Comparison of ENCODE assay signal across 24 cellular contexts in genomic region chr5:153713913-153714312, GRCh38.
"Had no signal": no experiment of that assay in that cellular context is flagged by ENCODE, and none has a peak within 500 bp of the region (broad histone marks: within the 10 kb centered on the region; RNA-seq: fewer than 3 reads in every experiment).

No MANE protein-coding gene starts in this region.

- H3K4me1 Mint-ChIP-seq: activated CD4-positive, alpha-beta T cell treated with anti-CD3 and anti-CD28 coated beads, Interleukin-2, amount 10 ng/mL, durations not matched to agents 7 days and 5 days; activated T-helper 17 cell treated with anti-CD3 and anti-CD28 coated beads, Interleukin-2, amount 50 U/mL, for 72 hours; T-cell had no signal

- H3K27me3 Mint-ChIP-seq: activated CD4-positive, alpha-beta memory T cell treated with anti-CD3 and anti-CD28 coated beads for 36 hours; activated CD4-positive, alpha-beta T cell treated with anti-CD3 and anti-CD28 coated beads, Interleukin-2, amount 10 ng/mL, durations not matched to agents 7 days and 5 days; activated naive CD8-positive, alpha-beta T cell; activated T-helper 17 cell treated with anti-CD3 and anti-CD28 coated beads, Interleukin-2, amount 50 U/mL, for 72 hours had no signal

- ATAC-seq: activated T-cell treated with anti-CD3 and anti-CD28 coated beads, Interleukin-2, amount 50 U/mL, for 4 hours; activated T-helper 17 cell treated with anti-CD3 and anti-CD28 coated beads, Interleukin-2, amount 50 U/mL, for 72 hours; K562; Panc1; Right ventricle myocardium inferior; T-cell had no signal

- H3K27ac ChIP-seq: SK-N-MC, VCaP had no signal

- H3K27ac Mint-ChIP-seq: activated CD4-positive, alpha-beta memory T cell treated with anti-CD3 and anti-CD28 coated beads for 36 hours; activated CD4-positive, alpha-beta T cell treated with anti-CD3 and anti-CD28 coated beads, Interleukin-2, amount 10 ng/mL, durations not matched to agents 7 days and 5 days; activated naive CD4-positive, alpha-beta T cell treated with anti-CD3 and anti-CD28 coated beads for 36 hours; activated naive CD8-positive, alpha-beta T cell; activated T-helper 17 cell treated with anti-CD3 and anti-CD28 coated beads, Interleukin-2, amount 50 U/mL, for 72 hours; T-cell had no signal

- H3K9me3 Mint-ChIP-seq: activated CD4-positive, alpha-beta memory T cell treated with anti-CD3 and anti-CD28 coated beads for 36 hours; activated CD4-positive, alpha-beta T cell treated with anti-CD3 and anti-CD28 coated beads, Interleukin-2, amount 10 ng/mL, durations not matched to agents 7 days and 5 days; activated naive CD4-positive, alpha-beta T cell treated with anti-CD3 and anti-CD28 coated beads for 36 hours had no signal

- DNase-seq: activated CD4-positive, alpha-beta memory T cell treated with anti-CD3 and anti-CD28 coated beads for 36 hours; activated CD4-positive, alpha-beta T cell treated with anti-CD3 and anti-CD28 coated beads, Interleukin-2, amount 10 ng/mL, durations not matched to agents 7 days and 5 days; activated CD4-positive, CD25-positive, alpha-beta regulatory T cell; activated CD8-positive, alpha-beta memory T cell treated with anti-CD3 and anti-CD28 coated beads for 24 hours; activated gamma-delta T cell; activated naive CD4-positive, alpha-beta T cell treated with anti-CD3 and anti-CD28 coated beads for 36 hours; activated T-cell treated with anti-CD3 and anti-CD28 coated beads, Interleukin-2, amount 50 U/mL, for 4 hours; Kasumi-1; NCI-H2029; NCI-H446; NCI-H524; NK-92 treated with Interleukin-12 subunit alpha and Interleukin-12 subunit beta, amount 100 ng/mL, for 24 hours; OCI-M1; RPMI8226; T-cell; T-helper 2 cell; T1000 had no signal

- H3K4me3 ChIP-seq: K562, SK-N-MC had no signal

- H3K36me3 Mint-ChIP-seq: activated CD4-positive, alpha-beta memory T cell treated with anti-CD3 and anti-CD28 coated beads for 36 hours; activated naive CD8-positive, alpha-beta T cell; T-cell had no signal

- H3K4me3 Mint-ChIP-seq: activated CD4-positive, alpha-beta memory T cell treated with anti-CD3 and anti-CD28 coated beads for 36 hours; activated CD4-positive, alpha-beta T cell treated with anti-CD3 and anti-CD28 coated beads, Interleukin-2, amount 10 ng/mL, durations not matched to agents 7 days and 5 days; activated naive CD4-positive, alpha-beta T cell treated with anti-CD3 and anti-CD28 coated beads for 36 hours; activated naive CD8-positive, alpha-beta T cell; activated T-cell treated with anti-CD3 and anti-CD28 coated beads, Interleukin-2, amount 50 U/mL, for 4 hours; activated T-helper 17 cell treated with anti-CD3 and anti-CD28 coated beads, Interleukin-2, amount 50 U/mL, for 72 hours; T-cell had no signal
